Comparison of ENCODE assay signal across 10 cellular contexts in genomic region chr15:58517252-58517681, GRCh38.
DNase-seq lines count a peak whose midpoint lies in the region; ATAC-seq and TF ChIP-seq lines count a peak whose summit lies in the region.
"Had no signal": no experiment of that assay in that cellular context is flagged by ENCODE, and none has a peak within 500 bp of the region (broad histone marks: within the 10 kb centered on the region; RNA-seq: fewer than 3 reads in every experiment).

No MANE protein-coding gene starts in this region.

- no peaks in the 10 kb centered on the region for H3K36me3 ChIP-seq in A673 (ENCODE audit: insufficient read depth, low read length, poor library complexity, severe bottlenecking)

- H3K4me1 ChIP-seq in A673 (ENCODE audit: insufficient read depth, low read length, poor library complexity, severe bottlenecking): peaks cover 25% of the 10 kb centered on the region

- CTCF ChIA-PET in A673 (lab: Charles Lee): no interaction called here
- CTCF ChIA-PET in activated CD8-positive, alpha-beta T cell treated with anti-CD3 and anti-CD28 coated beads, Interleukin-2, amount 10 ng/mL, durations not matched to agents 7 days and 5 days (lab: Charles Lee): interaction anchor here (0.7 to 1.9 kb wide), 35 partner anchors 9 to 289 kb away, joined by 3 to 20 read pairs (median 5); partner anchors contain the start of genes ADAM10 and MINDY2

- intact Hi-C loops in A673 (cut with micrococcal nuclease; ENCODE audit: unreplicated experiment): no loop called here

- TF ChIP-seq CTCF in A673 (conservative IDR thresholded peaks at IDR 0.05; ENCODE audit: low read depth, low read length) (0 out of 2 replicates have a peak, but pooled peaks have one; percentile 26), GM13977 (IDR thresholded peaks at IDR 0.05; ENCODE audit: extremely low read depth, insufficient read depth, missing control alignments) (peak; percentile 21)

- no peaks in the 10 kb centered on the region for H3K9me3 ChIP-seq in A673 (ENCODE audit: low read depth, low read length, poor library complexity, severe bottlenecking)

- no peaks in the 10 kb centered on the region for H3K27me3 Mint-ChIP-seq in activated CD8-positive, alpha-beta T cell treated with anti-CD3 and anti-CD28 coated beads, Interleukin-2, amount 10 ng/mL, durations not matched to agents 7 days and 5 days (ENCODE audit: low read depth)

- H3K9me3 Mint-ChIP-seq in activated CD8-positive, alpha-beta T cell treated with anti-CD3 and anti-CD28 coated beads, Interleukin-2, amount 10 ng/mL, durations not matched to agents 7 days and 5 days (ENCODE audit: insufficient read depth): peaks cover 7% of the 10 kb centered on the region

- H3K27ac ChIP-seq in A673 (ENCODE audit: low read depth, low read length, poor library complexity, severe bottlenecking) (no peak overlapping the region), layer of hippocampus (ENCODE audit: low read depth, low read length) (peak overlapping the region; percentile 40)

- no peak overlapping the region for H3K4me3 ChIP-seq in A673 (ENCODE audit: low read depth, low read length, poor library complexity, severe bottlenecking)

- POLR2A ChIA-PET in A673 (lab: Charles Lee; ENCODE audit: low non-redundant PET): interaction anchor here (0.6 kb wide), 1 partner anchor 83 kb away, joined by 3 read pairs; no protein-coding TSS in a partner anchor
- POLR2A ChIA-PET in activated CD8-positive, alpha-beta T cell treated with anti-CD3 and anti-CD28 coated beads, Interleukin-2, amount 10 ng/mL, durations not matched to agents 7 days and 5 days (lab: Charles Lee): interaction anchor here (0.7 to 2.9 kb wide), 12 partner anchors 10 to 291 kb away, joined by 3 to 17 read pairs (median 4); no protein-coding TSS in a partner anchor

- peaks cover 17% of the 10 kb centered on the region for H3K36me3 Mint-ChIP-seq in activated CD8-positive, alpha-beta T cell treated with anti-CD3 and anti-CD28 coated beads, Interleukin-2, amount 10 ng/mL, durations not matched to agents 7 days and 5 days (ENCODE audit: low read depth)

- H3K27me3 ChIP-seq in A673 (replicated peaks; ENCODE audit: insufficient read depth, low read depth, low read length, poor library complexity) (no peaks in the 10 kb centered on the region), layer of hippocampus (ENCODE audit: control insufficient read depth, insufficient read depth, low read length) (no peaks in the 10 kb centered on the region)

- no TSS peak for BruUV-seq in A673 (replicated peaks; lab: Mats Ljungman, UMichigan)

- peak; percentile 74 for ATAC-seq in activated CD8-positive, alpha-beta T cell treated with anti-CD3 and anti-CD28 coated beads, Interleukin-2, amount 10 ng/mL, durations not matched to agents 7 days and 5 days
- ATAC-seq in GM18867 (IDR thresholded peaks at IDR 0.05; ENCODE audit: unreplicated experiment): no peak
- no peak for ATAC-seq in HG02623 (IDR thresholded peaks at IDR 0.05; ENCODE audit: unreplicated experiment)

- in situ Hi-C loops in GM13977 (cut with MboI; ENCODE audit: low pct_unique_long_range_greater_than_20kb, low sequenced_read_pairs, unreplicated experiment): no loop called here

- peaks cover 65% of the 10 kb centered on the region for H3K4me1 Mint-ChIP-seq in activated CD8-positive, alpha-beta T cell treated with anti-CD3 and anti-CD28 coated beads, Interleukin-2, amount 10 ng/mL, durations not matched to agents 7 days and 5 days (ENCODE audit: low read depth)

- peak overlapping the region; percentile 88 for H3K27ac Mint-ChIP-seq in activated CD8-positive, alpha-beta T cell treated with anti-CD3 and anti-CD28 coated beads, Interleukin-2, amount 10 ng/mL, durations not matched to agents 7 days and 5 days

- H3K4me3 Mint-ChIP-seq in activated CD8-positive, alpha-beta T cell treated with anti-CD3 and anti-CD28 coated beads, Interleukin-2, amount 10 ng/mL, durations not matched to agents 7 days and 5 days: peak overlapping the region; percentile 1

- DNase-seq in A673 (ENCODE audit: low spot score): no peak
- no peak for DNase-seq in GM13977 (ENCODE audit: low spot score)
- peak; percentile 65 for DNase-seq in activated CD8-positive, alpha-beta T cell treated with anti-CD3 and anti-CD28 coated beads, Interleukin-2, amount 10 ng/mL, durations not matched to agents 7 days and 5 days
- no peak for DNase-seq in stimulated activated CD8-positive, alpha-beta memory T cell treated with anti-CD3 and anti-CD28 coated beads, Interleukin-4, amount 100 ng/mL, for 48 hours
- no peak for DNase-seq in NCI-H524 (lab: John Stamatoyannopoulos, UW)
- DNase-seq: Calu3, NCI-H524 treated with DMSO at 0.1 percent for 48 hours had no signal
